ENCODE assay signal across 1 cellular context in genomic region chr20:3753098-3753497, GRCh38.
TF ChIP-seq lines count a peak whose summit lies in the region.

No MANE protein-coding gene starts in this region.

TF ChIP-seq in HepG2, 621 proteins besides CTCF, POLR2A, EP300 and RAD21 (continued from another document and continues in another):
- TF ChIP-seq, protein P1, sequence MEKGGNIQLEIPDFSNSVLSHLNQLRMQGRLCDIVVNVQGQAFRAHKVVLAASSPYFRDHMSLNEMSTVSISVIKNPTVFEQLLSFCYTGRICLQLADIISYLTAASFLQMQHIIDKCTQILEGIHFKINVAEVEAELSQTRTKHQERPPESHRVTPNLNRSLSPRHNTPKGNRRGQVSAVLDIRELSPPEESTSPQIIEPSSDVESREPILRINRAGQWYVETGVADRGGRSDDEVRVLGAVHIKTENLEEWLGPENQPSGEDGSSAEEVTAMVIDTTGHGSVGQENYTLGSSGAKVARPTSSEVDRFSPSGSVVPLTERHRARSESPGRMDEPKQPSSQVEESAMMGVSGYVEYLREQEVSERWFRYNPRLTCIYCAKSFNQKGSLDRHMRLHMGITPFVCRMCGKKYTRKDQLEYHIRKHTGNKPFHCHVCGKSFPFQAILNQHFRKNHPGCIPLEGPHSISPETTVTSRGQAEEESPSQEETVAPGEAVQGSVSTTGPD (CRISPR knock-in tag; IDR thresholded peaks at IDR 0.05) = no peak
- TF ChIP-seq ZNF687 (CRISPR knock-in tag; IDR thresholded peaks at IDR 0.05) (no peak), ZNF484 (CRISPR knock-in tag; IDR thresholded peaks at IDR 0.05; ENCODE audit: borderline replicate concordance, low read depth) (no peak), ZFX (CRISPR knock-in tag; IDR thresholded peaks at IDR 0.05; ENCODE audit: low read depth) (0 out of 2 replicates have a peak, but pooled peaks have one; percentile 35), FOXA1 (IDR thresholded peaks at IDR 0.05) (no peak), FOXA1 (CRISPR knock-in tag; IDR thresholded peaks at IDR 0.05) (no peak), MTA3 (CRISPR knock-in tag; IDR thresholded peaks at IDR 0.05) (no peak), SNAI1 (CRISPR knock-in tag; IDR thresholded peaks at IDR 0.05; ENCODE audit: borderline replicate concordance) (no peak), PHF5A (CRISPR knock-in tag; IDR thresholded peaks at IDR 0.05; ENCODE audit: low read depth, unreplicated experiment) (no peak), HMGXB3 (CRISPR knock-in tag; IDR thresholded peaks at IDR 0.05; ENCODE audit: borderline replicate concordance) (no peak), TSC22D2 (CRISPR knock-in tag; IDR thresholded peaks at IDR 0.05; ENCODE audit: borderline replicate concordance) (no peak), SMC3 (IDR thresholded peaks at IDR 0.05; ENCODE audit: low read length) (peak; percentile 88), ZNF720 (CRISPR knock-in tag; IDR thresholded peaks at IDR 0.05) (no peak), RFXAP (CRISPR knock-in tag; IDR thresholded peaks at IDR 0.05; ENCODE audit: borderline replicate concordance) (no peak), THAP11 (CRISPR knock-in tag; IDR thresholded peaks at IDR 0.05) (peak; percentile 74), NONO (IDR thresholded peaks at IDR 0.05) (no peak), NONO (CRISPR knock-in tag; conservative IDR thresholded peaks at IDR 0.05) (no peak), SP5 (CRISPR knock-in tag; IDR thresholded peaks at IDR 0.05; ENCODE audit: borderline replicate concordance, low read depth) (no peak), ZNF550 (CRISPR knock-in tag; IDR thresholded peaks at IDR 0.05; ENCODE audit: borderline replicate concordance) (no peak), NR1H2 (CRISPR knock-in tag; IDR thresholded peaks at IDR 0.05; ENCODE audit: borderline replicate concordance, low read depth) (no peak), ZNF362 (CRISPR knock-in tag; IDR thresholded peaks at IDR 0.05; ENCODE audit: borderline replicate concordance) (no peak), THAP7 (CRISPR knock-in tag; IDR thresholded peaks at IDR 0.05) (0 out of 2 replicates have a peak, but pooled peaks have one; percentile 23), SNAPC5 (CRISPR knock-in tag; IDR thresholded peaks at IDR 0.05; ENCODE audit: borderline replicate concordance) (no peak), SALL2 (CRISPR knock-in tag; IDR thresholded peaks at IDR 0.05) (peak; percentile 38; the same call in 1 of the 2 replicates), ZNF609 (CRISPR knock-in tag; IDR thresholded peaks at IDR 0.05; ENCODE audit: borderline replicate concordance) (no peak), ZMYM3 (CRISPR knock-in tag; IDR thresholded peaks at IDR 0.05) (no peak), ZBTB3 (CRISPR knock-in tag; IDR thresholded peaks at IDR 0.05; ENCODE audit: borderline replicate concordance, low read depth) (no peak), AKAP8 (CRISPR knock-in tag; IDR thresholded peaks at IDR 0.05) (0 out of 2 replicates have a peak, but pooled peaks have one; percentile 36), ZNF574 (CRISPR knock-in tag; IDR thresholded peaks at IDR 0.05) (peak; percentile 68; the same call in 1 of the 2 replicates)
- TF ChIP-seq, protein P2, sequence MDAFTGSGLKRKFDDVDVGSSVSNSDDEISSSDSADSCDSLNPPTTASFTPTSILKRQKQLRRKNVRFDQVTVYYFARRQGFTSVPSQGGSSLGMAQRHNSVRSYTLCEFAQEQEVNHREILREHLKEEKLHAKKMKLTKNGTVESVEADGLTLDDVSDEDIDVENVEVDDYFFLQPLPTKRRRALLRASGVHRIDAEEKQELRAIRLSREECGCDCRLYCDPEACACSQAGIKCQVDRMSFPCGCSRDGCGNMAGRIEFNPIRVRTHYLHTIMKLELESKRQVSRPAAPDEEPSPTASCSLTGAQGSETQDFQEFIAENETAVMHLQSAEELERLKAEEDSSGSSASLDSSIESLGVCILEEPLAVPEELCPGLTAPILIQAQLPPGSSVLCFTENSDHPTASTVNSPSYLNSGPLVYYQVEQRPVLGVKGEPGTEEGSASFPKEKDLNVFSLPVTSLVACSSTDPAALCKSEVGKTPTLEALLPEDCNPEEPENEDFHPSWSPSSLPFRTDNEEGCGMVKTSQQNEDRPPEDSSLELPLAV (CRISPR knock-in tag; conservative IDR thresholded peaks at IDR 0.05; ENCODE audit: low read depth) = no peak
- TF ChIP-seq, protein P3, sequence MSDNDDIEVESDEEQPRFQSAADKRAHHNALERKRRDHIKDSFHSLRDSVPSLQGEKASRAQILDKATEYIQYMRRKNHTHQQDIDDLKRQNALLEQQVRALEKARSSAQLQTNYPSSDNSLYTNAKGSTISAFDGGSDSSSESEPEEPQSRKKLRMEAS (IDR thresholded peaks at IDR 0.05) = no peak
